7 cellular contexts compared by ENCODE assay signal in the genomic region with DNA sequence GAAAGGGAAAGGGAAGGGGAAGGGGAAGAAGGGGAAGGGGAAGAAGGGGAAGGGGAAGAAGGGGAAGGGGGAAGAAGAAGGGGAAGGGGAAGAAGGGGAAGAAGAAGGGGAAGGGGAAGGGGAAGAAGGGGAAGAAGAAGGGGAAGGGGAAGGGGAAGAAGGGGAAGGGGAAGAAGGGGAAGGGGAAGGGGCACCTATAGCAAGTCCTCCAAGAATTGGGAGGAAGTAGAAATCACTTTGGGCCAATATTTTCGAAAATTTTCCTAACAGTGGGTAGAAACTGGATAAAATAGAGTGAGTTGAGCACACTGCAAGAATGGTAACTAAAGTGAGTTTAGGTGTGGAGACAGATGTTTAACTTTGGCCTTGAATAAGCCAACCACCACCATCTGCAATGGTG.
"Had no signal": no experiment of that assay in that cellular context is flagged by ENCODE, and none has a peak within 500 bp of the region (broad histone marks: within the 10 kb centered on the region; RNA-seq: fewer than 3 reads in every experiment).

No MANE protein-coding gene starts in this region.

- H3K4me2 ChIP-seq: KMS-11 had no signal

- H3K27ac ChIP-seq: HL-60, KMS-11 had no signal

- H3K4me3 ChIP-seq: K562 had no signal

- H3K9ac ChIP-seq: KMS-11 had no signal

- ATAC-seq: K562 had no signal

- FAIRE-seq: HTR-8/SVneo, K562 had no signal

- DNase-seq: IMR-90, KBM-7, KG1 had no signal
